14 cellular contexts compared by ENCODE assay signal in genomic region chr1:196001188-196001587, GRCh38.
A peak's percentile ranks its signal among the peaks of the same experiment; 100 is the strongest.
DNase-seq lines count a peak whose midpoint lies in the region; ATAC-seq, FAIRE-seq and TF ChIP-seq lines count a peak whose summit lies in the region.
"Had no signal": no experiment of that assay in that cellular context is flagged by ENCODE, and none has a peak within 500 bp of the region (broad histone marks: within the 10 kb centered on the region; RNA-seq: fewer than 3 reads in every experiment).

No MANE protein-coding gene starts in this region.

- no peaks in the 10 kb centered on the region for H4K20me1 ChIP-seq in HepG2 (ENCODE audit: insufficient read depth, low read length)
- H4K20me1 ChIP-seq: BLaER1 had no signal

- no peak for TF ChIP-seq EP300 in HepG2 (IDR thresholded peaks at IDR 0.05; ENCODE audit: low read depth in 2 of 2, low read length in 2 of 2)
- TF ChIP-seq EP300 in HepG2 (CRISPR knock-in tag; IDR thresholded peaks at IDR 0.05; ENCODE audit: borderline replicate concordance) = no peak

- no peaks in the 10 kb centered on the region for H3K79me2 ChIP-seq in HepG2 (ENCODE audit: insufficient read depth, low read length)

- no peak overlapping the region for H3K9ac ChIP-seq in HepG2 (ENCODE audit: insufficient read depth, low read depth, low read length)
- H3K9ac ChIP-seq: BLaER1 had no signal

- no TSS peak for BruUV-seq in HepG2 (replicated peaks; lab: Mats Ljungman, UMichigan)

- H3K36me3 ChIP-seq in HepG2 (replicated peaks in 1 of 2; ENCODE audit: control insufficient read depth in 1 of 2, insufficient read depth in 2 of 2, low read length in 2 of 2) (no peaks in the 10 kb centered on the region), right lobe of liver (no peaks in the 10 kb centered on the region), lower lobe of right lung (no peaks in the 10 kb centered on the region)
- H3K36me3 ChIP-seq: BLaER1, HAP-1 had no signal

- H3K27me3 ChIP-seq in HepG2 (ENCODE audit: control insufficient read depth in 1 of 2, insufficient read depth in 2 of 2, low read length in 2 of 2) = no peaks in the 10 kb centered on the region
- H3K27me3 ChIP-seq in right lobe of liver = no peaks in the 10 kb centered on the region
- no peaks in the 10 kb centered on the region for H3K27me3 ChIP-seq in foreskin keratinocyte
- no peaks in the 10 kb centered on the region for H3K27me3 ChIP-seq in lower lobe of right lung (ENCODE audit: low read depth)
- H3K27me3 ChIP-seq: BLaER1 had no signal

- in situ Hi-C loops in HepG2 (cut with HindIII; ENCODE audit: extremely low pct_ligation_motif_present, low pct_unique_long_range_greater_than_20kb) = no loop called here

- no peak for DNase-seq in HepG2 (ENCODE audit: low spot score)
- DNase-seq in right lobe of liver = no peak
- peak; percentile 87 for DNase-seq in epithelial cell of esophagus (ENCODE audit: low read depth)
- peak; percentile 49 to 75 for DNase-seq in foreskin keratinocyte
- DNase-seq in NCI-H1092 (lab: John Stamatoyannopoulos, UW) = no peak
- DNase-seq in NCI-H2196 (lab: John Stamatoyannopoulos, UW; ENCODE audit: unreplicated experiment) = no peak
- no peak for DNase-seq in lower lobe of right lung
- DNase-seq: 8988T; CD4-positive, alpha-beta memory T cell; DND-41; EL had no signal

- CTCF ChIA-PET in HepG2 (lab: Yijun Ruan, JAX; ENCODE audit: low intra/inter-chr PET ratio, low total read pairs) = no interaction called here

- ATAC-seq in HepG2 (no peak), right lobe of liver (no peak), foreskin keratinocyte (peak; percentile 26), lower lobe of right lung (no peak)
- ATAC-seq: GM12878 had no signal

- TF ChIP-seq CTCF in HepG2 (CRISPR knock-in tag; IDR thresholded peaks at IDR 0.05) (no peak), right lobe of liver (IDR thresholded peaks at IDR 0.05) (no peak), epithelial cell of esophagus (IDR thresholded peaks at IDR 0.05; ENCODE audit: insufficient read depth, low read depth, low read length, missing control alignments) (no peak), foreskin keratinocyte (conservative IDR thresholded peaks at IDR 0.05) (no peak), lower lobe of right lung (IDR thresholded peaks at IDR 0.05) (no peak)

- no peak for FAIRE-seq in HepG2 (lab: Jason Lieb, UNC)
- FAIRE-seq: GM12878 had no signal

- TF ChIP-seq POLR2A in HepG2 (IDR thresholded peaks at IDR 0.05; ENCODE audit: insufficient read depth in 1 of 2, low read depth in 2 of 2, low read length in 2 of 2) = no peak
- no peak for TF ChIP-seq POLR2A in right lobe of liver (IDR thresholded peaks at IDR 0.05)

- H2AFZ ChIP-seq in HepG2 (ENCODE audit: low read length) = no peak overlapping the region

- 23% methylated on average over 3 of the region's 3 CpGs for WGBS in HepG2 (ENCODE audit: low lambda C conversion rate)
- WGBS in right lobe of liver (ENCODE audit: insufficient coverage, low coverage, low lambda C conversion rate, missing lambda C conversion rate) = 59% methylated on average over 3 of the region's 3 CpGs

- no peak overlapping the region for H3K4me3 ChIP-seq in HepG2 (replicated peaks in 1 of 3; ENCODE audit: insufficient read depth in 1 of 3, low read depth in 2 of 3, low read length in 3 of 3)
- no peak overlapping the region for H3K4me3 ChIP-seq in right lobe of liver
- no peak overlapping the region for H3K4me3 ChIP-seq in epithelial cell of esophagus (ENCODE audit: low read length)
- no peak overlapping the region for H3K4me3 ChIP-seq in lower lobe of right lung
- H3K4me3 ChIP-seq: BLaER1, GM12878, HAP-1 had no signal

- H3K9me3 ChIP-seq in HepG2 (ENCODE audit: low read length) (no peaks in the 10 kb centered on the region), right lobe of liver (no peaks in the 10 kb centered on the region), lower lobe of right lung (no peaks in the 10 kb centered on the region)
- H3K9me3 ChIP-seq: BLaER1, HAP-1 had no signal

- no peak for TF ChIP-seq RAD21 in HepG2 (CRISPR knock-in tag; IDR thresholded peaks at IDR 0.05)

- no peaks in the 10 kb centered on the region for H3K4me1 ChIP-seq in HepG2 (ENCODE audit: insufficient read depth, low read length)
- H3K4me1 ChIP-seq in right lobe of liver = no peaks in the 10 kb centered on the region
- peaks cover 13% of the 10 kb centered on the region for H3K4me1 ChIP-seq in foreskin keratinocyte
- no peaks in the 10 kb centered on the region for H3K4me1 ChIP-seq in lower lobe of right lung
- H3K4me1 ChIP-seq: BLaER1, HAP-1 had no signal

- POLR2A ChIA-PET in HepG2 (lab: Yijun Ruan, JAX) = no interaction called here

- H3K27ac ChIP-seq in HepG2 (ENCODE audit: extremely low read length, insufficient read depth, low read length) (no peak overlapping the region), right lobe of liver (no peak overlapping the region), foreskin keratinocyte (peak overlapping the region; percentile 83), lower lobe of right lung (no peak overlapping the region)
- H3K27ac ChIP-seq: BLaER1 had no signal

- intact Hi-C loops in HepG2 (cut with micrococcal nuclease; ENCODE audit: unreplicated experiment) = no loop called here
- intact Hi-C loops in right lobe of liver (cut with DNase I) = no loop called here
- intact Hi-C loops in lower lobe of right lung (cut with DNase I) = no loop called here

- no peak overlapping the region for H3K4me2 ChIP-seq in HepG2 (ENCODE audit: low read depth, low read length)
- H3K4me2 ChIP-seq: BLaER1 had no signal

TF ChIP-seq in HepG2, 621 proteins besides CTCF, POLR2A, EP300 and RAD21:
- no peak for TF ChIP-seq ZBTB39 (CRISPR knock-in tag; IDR thresholded peaks at IDR 0.05)
- 0 out of 2 replicates have a peak, but pooled peaks have one; percentile 7 for TF ChIP-seq USF2 (IDR thresholded peaks at IDR 0.05; ENCODE audit: low read depth, low read length)
- TF ChIP-seq USF2 (CRISPR knock-in tag; IDR thresholded peaks at IDR 0.05; ENCODE audit: borderline replicate concordance) = no peak
- TF ChIP-seq RAD51 (IDR thresholded peaks at IDR 0.05; ENCODE audit: borderline replicate concordance) = peak; percentile 9; the same call in 1 of the 2 replicates
- no peak for TF ChIP-seq DMAP1 (CRISPR knock-in tag; IDR thresholded peaks at IDR 0.05)
- no peak for TF ChIP-seq DPF2 (CRISPR knock-in tag; IDR thresholded peaks at IDR 0.05; ENCODE audit: borderline replicate concordance, low read depth)
- TF ChIP-seq ZNF550 (CRISPR knock-in tag; IDR thresholded peaks at IDR 0.05; ENCODE audit: borderline replicate concordance) = no peak
- TF ChIP-seq ZNF720 (CRISPR knock-in tag; IDR thresholded peaks at IDR 0.05) = no peak
TF ChIP-seq in HepG2: peak in this region for 2.

Comparison
In these comparisons a context has a peak if more than half of its experiments do, and no peak if none do; other contexts are left out.
1. DNase-seq: peak in epithelial cell of esophagus (single experiment) and foreskin keratinocyte (2 of 2); none in HepG2 (single experiment), right lobe of liver (0 of 3), NCI-H1092 (single experiment), NCI-H2196 (single experiment) and lower lobe of right lung (single experiment).